8 cellular contexts compared by ENCODE assay signal in genomic region chr3:49689887-49690624, GRCh38. TPM values are rescaled to one million over a fixed set of nuclear protein-coding genes. Genes with fewer than 3 reads are reported as not detected.
DNase-seq lines count a peak whose midpoint lies in the region; ATAC-seq, FAIRE-seq and TF ChIP-seq lines count a peak whose summit lies in the region.
"Not testable (repeated sequence)": the region's sequence is repeated elsewhere in the genome, so short reads cannot be mapped to it uniquely, and the experiment has no call there.

No MANE protein-coding gene starts in this region.

- not testable (repeated sequence) for FAIRE-seq in GM12878 (lab: Jason Lieb, UNC)

- H3K4me1 ChIP-seq in DOHH2 (ENCODE audit: control insufficient read depth, low read length), result peaks cover 17% of the 10 kb centered on the region
- not testable (repeated sequence) for H3K4me1 ChIP-seq in HUES6 (ENCODE audit: control insufficient read depth, insufficient read depth, low read length); GM12878 (ENCODE audit: control insufficient read depth, insufficient read depth, low read length); fibroblast of lung (ENCODE audit: control insufficient read depth, extremely low read depth, insufficient read depth, low read length); prostate gland (replicated peaks); urinary bladder (ENCODE audit: insufficient read depth)
- H3K4me1 ChIP-seq in lower lobe of right lung, result peaks cover 31% of the 10 kb centered on the region

- peak; percentile 2; the same call in 2 of the 3 replicates for ATAC-seq in GM12878
- ATAC-seq in lower lobe of right lung, result not testable (repeated sequence)

- not testable (repeated sequence) for H3K27me3 ChIP-seq in DOHH2 (ENCODE audit: control insufficient read depth, low read length); HUES6 (ENCODE audit: control insufficient read depth, insufficient read depth, low read length); GM12878 (replicated peaks in 1 of 2; ENCODE audit: control insufficient read depth in 2 of 2, insufficient read depth in 2 of 2, low read length in 1 of 2); fibroblast of lung (ENCODE audit: control insufficient read depth, insufficient read depth, low read length); lower lobe of right lung (ENCODE audit: low read depth); prostate gland (replicated peaks; ENCODE audit: insufficient read depth)

- not testable (repeated sequence) for H3F3A ChIP-seq in DOHH2 (ENCODE audit: control insufficient read depth, insufficient read depth)

- TF ChIP-seq CTCF in DOHH2 (IDR thresholded peaks at IDR 0.05; ENCODE audit: low read depth, low read length, poor library complexity, severe bottlenecking); VCaP (conservative IDR thresholded peaks at IDR 0.05); GM12878 (IDR thresholded peaks at IDR 0.05 in 2 of 3, conservative IDR thresholded peaks at IDR 0.05 in 1 of 3; ENCODE audit: control insufficient read depth in 2 of 3, extremely low read depth in 1 of 3, insufficient read depth in 1 of 3, low read depth in 3 of 3, low read length in 3 of 3); fibroblast of lung (conservative IDR thresholded peaks at IDR 0.05 in 1 of 2, IDR thresholded peaks at IDR 0.05 in 1 of 2; ENCODE audit: low read depth in 1 of 2, low read length in 2 of 2); lower lobe of right lung (IDR thresholded peaks at IDR 0.05); prostate gland (IDR thresholded peaks at IDR 0.05): not testable (repeated sequence)

- not testable (repeated sequence) for H3K9me2 ChIP-seq in DOHH2 (replicated peaks; ENCODE audit: control insufficient read depth, low read length)

- DNase-seq in GM12878 (ENCODE audit: low read depth, low spot score); fibroblast of lung (ENCODE audit: low read depth in 2 of 2); lower lobe of right lung; prostate gland (ENCODE audit: low spot score): not testable (repeated sequence)

- SMC1A ChIA-PET in GM12878 (lab: Charles Lee; ENCODE audit: uncharacterized antibody, unreplicated experiment), result not testable (repeated sequence)

- peak overlapping the region; percentile 98; the same call in 1 of the 2 replicates for H2AFZ ChIP-seq in GM12878 (ENCODE audit: control insufficient read depth, low read depth, low read length)
- H2AFZ ChIP-seq in fibroblast of lung (ENCODE audit: low read length), result peak overlapping the region; percentile 82

- WGBS in GM12878 (ENCODE audit: insufficient coverage, insufficient replicate concordance, low lambda C conversion rate, missing lambda C conversion rate), result 7% methylated on average over 17 of the region's 19 CpGs
- 6% methylated on average over 19 of the region's 19 CpGs for WGBS in prostate gland
- 6% methylated on average over 19 of the region's 19 CpGs for WGBS in urinary bladder

- TF ChIP-seq EP300 in GM12878 (IDR thresholded peaks at IDR 0.05; ENCODE audit: borderline replicate concordance in 1 of 2, control insufficient read depth in 1 of 2, low read depth in 2 of 2, low read length in 2 of 2), result not testable (repeated sequence)

- H3K27ac ChIP-seq in DOHH2 (ENCODE audit: low read depth, low read length) (0 out of 2 replicates have a peak overlapping the region, but pooled peaks have one; percentile 34), VCaP (peak overlapping the region; percentile 78), GM12878 (ENCODE audit: control insufficient read depth, insufficient read depth) (peak overlapping the region; percentile 89), fibroblast of lung (ENCODE audit: insufficient read depth, low read length) (peak overlapping the region; percentile 67), lower lobe of right lung (peak overlapping the region; percentile 88), prostate gland (peak overlapping the region in 1 of 2 donors; percentile 76)
- H3K27ac ChIP-seq in HUES6 (ENCODE audit: low read depth, low read length); urinary bladder (ENCODE audit: low read depth): not testable (repeated sequence)

- not testable (repeated sequence) for TF ChIP-seq RAD21 in GM12878 (IDR thresholded peaks at IDR 0.05; ENCODE audit: insufficient read depth, low read depth, low read length)

- intact Hi-C loops in GM12878 (cut with micrococcal nuclease; ENCODE audit: unreplicated experiment); lower lobe of right lung (cut with DNase I); prostate gland (cut with DNase I): not testable (repeated sequence)

- POLR2A ChIA-PET in GM12878 (lab: Charles Lee), result interaction anchor here (0.5 to 1.1 kb wide), 2 partner anchors 58 to 125 kb away, joined by 3 to 5 read pairs; no protein-coding TSS in a partner anchor

- TSS peak; percentile 52 for BruUV-seq in GM12878 (replicated peaks; lab: Mats Ljungman, UMichigan)

- in situ Hi-C loops in GM12878 (cut with MboI), result not testable (repeated sequence)

- H3K4me3 ChIP-seq in DOHH2 (ENCODE audit: low read length) (peak overlapping the region; percentile 95), HUES6 (ENCODE audit: low read depth, low read length) (peak overlapping the region; percentile 86), GM12878 (peak overlapping the region; percentile 62), fibroblast of lung (replicated peaks in 1 of 4; ENCODE audit: control extremely low read depth in 1 of 4, insufficient read depth in 1 of 4, low read depth in 3 of 4, low read length in 4 of 4) (peak overlapping the region; percentile 77 to 94 (median 87)), lower lobe of right lung (peak overlapping the region; percentile 100), prostate gland (peak overlapping the region; percentile 87 to 95), urinary bladder (ENCODE audit: low read depth, low read length) (peak overlapping the region; percentile 78)

- H3K9me3 ChIP-seq in DOHH2 (ENCODE audit: control insufficient read depth, insufficient read depth, low read length); HUES6 (ENCODE audit: control insufficient read depth, insufficient read depth, low read depth, low read length); GM12878 (replicated peaks; ENCODE audit: control insufficient read depth, insufficient read depth, low read length); fibroblast of lung (ENCODE audit: control insufficient read depth, insufficient read depth, low read depth, low read length); lower lobe of right lung; prostate gland: not testable (repeated sequence)

- RAD21 ChIA-PET in GM12878 (lab: Charles Lee; ENCODE audit: unreplicated experiment), result not testable (repeated sequence)

- peaks cover 26% of the 10 kb centered on the region for H3K79me2 ChIP-seq in DOHH2 (ENCODE audit: control insufficient read depth, low read length)
- H3K79me2 ChIP-seq in GM12878 (ENCODE audit: control insufficient read depth, insufficient read depth, low read length), result peaks cover 14% of the 10 kb centered on the region
- peaks cover 13% of the 10 kb centered on the region for H3K79me2 ChIP-seq in fibroblast of lung (ENCODE audit: control insufficient read depth, insufficient read depth, low read length)

- peak overlapping the region; percentile 88 for H3K4me2 ChIP-seq in DOHH2 (ENCODE audit: low read length)
- peak overlapping the region; percentile 77 for H3K4me2 ChIP-seq in GM12878 (ENCODE audit: control insufficient read depth, insufficient read depth)
- peak overlapping the region; percentile 77 for H3K4me2 ChIP-seq in fibroblast of lung (ENCODE audit: extremely low read depth, insufficient read depth, low read length)

- peak overlapping the region; percentile 79 for H3K9ac ChIP-seq in HUES6 (ENCODE audit: low read length)
- peak overlapping the region; percentile 91 for H3K9ac ChIP-seq in GM12878 (ENCODE audit: control insufficient read depth, insufficient read depth, low read length)
- H3K9ac ChIP-seq in fibroblast of lung (ENCODE audit: insufficient read depth, low read length), result peak overlapping the region; percentile 80

- H4K20me1 ChIP-seq in DOHH2 (ENCODE audit: control insufficient read depth, insufficient read depth, low read depth, low read length); GM12878 (ENCODE audit: control insufficient read depth, insufficient read depth); fibroblast of lung (ENCODE audit: control insufficient read depth, extremely low read depth, insufficient read depth, low read length): not testable (repeated sequence)

- not testable (repeated sequence) for H3K36me3 ChIP-seq in DOHH2 (ENCODE audit: control insufficient read depth, low read length); HUES6 (ENCODE audit: control insufficient read depth, insufficient read depth, low read length); GM12878 (ENCODE audit: control insufficient read depth in 2 of 2, insufficient read depth in 2 of 2, low read length in 1 of 2); fibroblast of lung (ENCODE audit: control insufficient read depth, insufficient read depth, low read length); lower lobe of right lung; prostate gland; urinary bladder (ENCODE audit: insufficient read depth)

- CTCF ChIA-PET in GM12878 (lab: Yijun Ruan, JAX), result interaction anchor here (1.3 kb wide), 1 partner anchor 150 kb away, joined by 3 read pairs; no protein-coding TSS in a partner anchor

- TF ChIP-seq POLR2A in GM12878 (IDR thresholded peaks at IDR 0.05; ENCODE audit: low read depth, low read length); prostate gland (IDR thresholded peaks at IDR 0.05): not testable (repeated sequence)

RNA-seq across cellular contexts. Expression of gene RNF123, which starts 0.7 kb away (rescaled TPM):
- 38.2 and 40.9 TPM in 2 replicates for total RNA-seq in GM12878 (2013; cell fraction: nucleolus; rRNA removed)
- total RNA-seq in GM12878 (2014; rRNA removed) (14.7 and 20.4 TPM in 2 replicates), GM12878 (2014; rRNA removed; fragmentation: Illumina TruSeq; extraction: Trizol) (6.4 and 8.1 TPM in 2 replicates), GM12878 (2021) (28.7 and 31.5 TPM in 2 replicates), fibroblast of lung (19.5 and 27.1 TPM in 2 replicates), lower lobe of right lung (42.9 TPM), prostate gland (10 to 100 TPM; 24.9 to 58.3 TPM), urinary bladder (15.9 TPM)
- 26.5 TPM for polyA plus RNA-seq in GM12878 (2011; ENCODE audit: low read depth)
- polyA plus RNA-seq in GM12878 (2011; rRNA removed) (8.1 and 20.0 TPM in 2 replicates), GM12878 (2014; fragmentation: Illumina TruSeq; extraction: Trizol) (6.4 and 12.1 TPM in 2 replicates), GM12878 (2014; fragmentation: Nextera tagmentation; extraction: Ambion mirVana) (1 to 10 TPM; 4.2 to 4.5 TPM), GM12878 (2014; rRNA removed) (21.4 and 23.0 TPM in 2 replicates), GM12878 (2016; fragmentation: Nextera tagmentation; extraction: Ambion mirVana) (10 to 100 TPM; 16.6 to 18.5 TPM), fibroblast of lung (16.5 and 21.8 TPM in 2 replicates), urinary bladder (29.3 TPM)
- polyA plus RNA-seq in GM12878 (2011; cell fraction: cytosol; rRNA removed), result 22.3 and 30.2 TPM in 2 replicates
- 105 and 114 TPM in 2 replicates for polyA plus RNA-seq in GM12878 (2011; cell fraction: nucleus; rRNA removed)
- polyA plus RNA-seq in GM12878 (2012), result 5.7 and 8.9 TPM in 2 replicates
- polyA minus RNA-seq in GM12878 (2011; rRNA and poly(A)+ RNA removed), result 20.3 and 29.3 TPM in 2 replicates
- 13.1 and 13.6 TPM in 2 replicates for polyA minus RNA-seq in GM12878 (2011; cell fraction: cytosol; rRNA and poly(A)+ RNA removed)
- polyA minus RNA-seq in GM12878 (2011; cell fraction: nucleus; rRNA and poly(A)+ RNA removed), result 31.8 and 67.1 TPM in 2 replicates
- polyA plus RNA-seq in fibroblast of lung (2012), result 22.2 and 24.0 TPM in 2 replicates
- 70.8 and 71.8 TPM in 2 replicates for polyA minus RNA-seq in fibroblast of lung (ENCODE audit: low replicate concordance)

RNA-seq across cellular contexts. Expression of gene MST1, which starts 0.8 kb away (rescaled TPM):
- 31.5 and 41.7 TPM in 2 replicates for total RNA-seq in GM12878 (2013; cell fraction: nucleolus; rRNA removed)
- total RNA-seq in GM12878 (2014; rRNA removed) (10.1 and 10.6 TPM in 2 replicates), GM12878 (2014; rRNA removed; fragmentation: Illumina TruSeq; extraction: Trizol) (2.3 and 3.0 TPM in 2 replicates), GM12878 (2021) (14.1 TPM in 2 replicates), fibroblast of lung (5.1 and 6.6 TPM in 2 replicates), lower lobe of right lung (17.5 TPM), prostate gland (10 to 100 TPM; 10.2 to 32.2 TPM), urinary bladder (5.5 TPM)
- 23.1 TPM for polyA plus RNA-seq in GM12878 (2011; ENCODE audit: low read depth)
- polyA plus RNA-seq in GM12878 (2011; rRNA removed) (13.4 and 24.2 TPM in 2 replicates), GM12878 (2014; fragmentation: Illumina TruSeq; extraction: Trizol) (1.6 and 3.4 TPM in 2 replicates), GM12878 (2014; fragmentation: Nextera tagmentation; extraction: Ambion mirVana) (1 to 10 TPM; 1.2 to 4.4 TPM), GM12878 (2014; rRNA removed) (20.8 and 25.5 TPM in 2 replicates), GM12878 (2016; fragmentation: Nextera tagmentation; extraction: Ambion mirVana) (1 to 10 TPM; 2.6 to 3.9 TPM), fibroblast of lung (3.5 and 4.0 TPM in 2 replicates), urinary bladder (11.2 TPM)
- 16.4 and 28.7 TPM in 2 replicates for polyA plus RNA-seq in GM12878 (2011; cell fraction: cytosol; rRNA removed)
- polyA plus RNA-seq in GM12878 (2011; cell fraction: nucleus; rRNA removed), result 519 and 594 TPM in 2 replicates
- polyA plus RNA-seq in GM12878 (2012), result 38.8 and 51.3 TPM in 2 replicates
- 4.2 and 11.5 TPM in 2 replicates for polyA minus RNA-seq in GM12878 (2011; rRNA and poly(A)+ RNA removed)
- 5.6 and 5.8 TPM in 2 replicates for polyA minus RNA-seq in GM12878 (2011; cell fraction: cytosol; rRNA and poly(A)+ RNA removed)
- polyA minus RNA-seq in GM12878 (2011; cell fraction: nucleus; rRNA and poly(A)+ RNA removed), result 44.7 and 55.5 TPM in 2 replicates
- 2.7 and 4.4 TPM in 2 replicates for polyA plus RNA-seq in fibroblast of lung (2012)
- polyA minus RNA-seq in fibroblast of lung (ENCODE audit: low replicate concordance), result 0.71 and 3.9 TPM in 2 replicates

RNA-seq across cellular contexts. Expression of gene APEH, which starts 15.9 kb away (rescaled TPM):
- total RNA-seq in GM12878 (2013; cell fraction: nucleolus; rRNA removed), result 71.1 and 89.5 TPM in 2 replicates
- 199 and 214 TPM in 2 replicates for total RNA-seq in GM12878 (2014; rRNA removed)
- 110 and 116 TPM in 2 replicates for total RNA-seq in GM12878 (2014; rRNA removed; fragmentation: Illumina TruSeq; extraction: Trizol)
- 178 and 186 TPM in 2 replicates for total RNA-seq in GM12878 (2021)
- 43.5 TPM for polyA plus RNA-seq in GM12878 (2011; ENCODE audit: low read depth)
- 66.9 and 101 TPM in 2 replicates for polyA plus RNA-seq in GM12878 (2011; rRNA removed)
- 152 and 183 TPM in 2 replicates for polyA plus RNA-seq in GM12878 (2011; cell fraction: cytosol; rRNA removed)
- 301 and 327 TPM in 2 replicates for polyA plus RNA-seq in GM12878 (2011; cell fraction: nucleus; rRNA removed)
- polyA plus RNA-seq in GM12878 (2012), result 71.4 and 74.9 TPM in 2 replicates
- polyA plus RNA-seq in GM12878 (2014; fragmentation: Illumina TruSeq; extraction: Trizol), result 125 and 130 TPM in 2 replicates
- polyA plus RNA-seq in GM12878 (2014; fragmentation: Nextera tagmentation; extraction: Ambion mirVana), result 100 to 1,000 TPM in 1 of 2 experiments, 10 to 100 TPM in 1; 74.4 to 102 TPM
- 132 and 162 TPM in 2 replicates for polyA plus RNA-seq in GM12878 (2014; rRNA removed)
- 100 to 1,000 TPM; 207 to 209 TPM for polyA plus RNA-seq in GM12878 (2016; fragmentation: Nextera tagmentation; extraction: Ambion mirVana)
- polyA minus RNA-seq in GM12878 (2011; rRNA and poly(A)+ RNA removed), result 167 and 275 TPM in 2 replicates
- 76.0 and 90.2 TPM in 2 replicates for polyA minus RNA-seq in GM12878 (2011; cell fraction: cytosol; rRNA and poly(A)+ RNA removed)
- polyA minus RNA-seq in GM12878 (2011; cell fraction: nucleus; rRNA and poly(A)+ RNA removed), result 116 and 212 TPM in 2 replicates
- total RNA-seq in fibroblast of lung, result 110 and 137 TPM in 2 replicates
- polyA plus RNA-seq in fibroblast of lung, result 52.6 and 75.7 TPM in 2 replicates
- polyA plus RNA-seq in fibroblast of lung (2012), result 83.9 and 131 TPM in 2 replicates
- polyA minus RNA-seq in fibroblast of lung (ENCODE audit: low replicate concordance), result 184 and 328 TPM in 2 replicates
- 83.4 TPM for total RNA-seq in lower lobe of right lung
- 100 to 1,000 TPM in 1 of 2 donors, 10 to 100 TPM in 1; 84.4 to 116 TPM for total RNA-seq in prostate gland
- 51.4 TPM for total RNA-seq in urinary bladder
- polyA plus RNA-seq in urinary bladder, result 73.4 TPM

RNA-seq across cellular contexts. Expression of gene AMIGO3, which starts 29.4 kb away (rescaled TPM):
- 3.7 and 3.9 TPM in 2 replicates for total RNA-seq in GM12878 (2013; cell fraction: nucleolus; rRNA removed)
- 1.2 and 1.3 TPM in 2 replicates for total RNA-seq in GM12878 (2014; rRNA removed)
- total RNA-seq in GM12878 (2014; rRNA removed; fragmentation: Illumina TruSeq; extraction: Trizol), result not detected in 2 replicates
- 0.18 TPM in 1 of 2 replicates, not detected in the other for total RNA-seq in GM12878 (2021)
- 0.13 TPM for polyA plus RNA-seq in GM12878 (2011; ENCODE audit: low read depth)
- 0.19 TPM in 1 of 2 replicates, not detected in the other for polyA plus RNA-seq in GM12878 (2011; rRNA removed)
- polyA plus RNA-seq in GM12878 (2011; cell fraction: cytosol; rRNA removed), result 1.8 TPM in 1 of 2 replicates, not detected in the other
- polyA plus RNA-seq in GM12878 (2011; cell fraction: nucleus; rRNA removed), result 3.0 and 4.6 TPM in 2 replicates
- polyA plus RNA-seq in GM12878 (2012), result 1.4 and 1.8 TPM in 2 replicates
- polyA plus RNA-seq in GM12878 (2014; fragmentation: Illumina TruSeq; extraction: Trizol), result 0.07 TPM in 1 of 2 replicates, not detected in the other
- polyA plus RNA-seq in GM12878 (2014; fragmentation: Nextera tagmentation; extraction: Ambion mirVana), result not detected
- polyA plus RNA-seq in GM12878 (2014; rRNA removed), result 0.58 and 1.2 TPM in 2 replicates
- polyA plus RNA-seq in GM12878 (2016; fragmentation: Nextera tagmentation; extraction: Ambion mirVana), result 1 to 10 TPM in 1 of 2 experiments, under 1 TPM in 1; 0.44 to 1.1 TPM
- 1.2 TPM in 1 of 2 replicates, not detected in the other for polyA minus RNA-seq in GM12878 (2011; rRNA and poly(A)+ RNA removed)
- polyA minus RNA-seq in GM12878 (2011; cell fraction: cytosol; rRNA and poly(A)+ RNA removed), result 0.52 and 0.53 TPM in 2 replicates
- polyA minus RNA-seq in GM12878 (2011; cell fraction: nucleus; rRNA and poly(A)+ RNA removed), result 4.6 and 10.5 TPM in 2 replicates
- under 0.01 and 0.33 TPM in 2 replicates for total RNA-seq in fibroblast of lung
- polyA plus RNA-seq in fibroblast of lung, result 0.17 TPM in 1 of 2 replicates, not detected in the other
- polyA plus RNA-seq in fibroblast of lung (2012), result 0.43 and 0.73 TPM in 2 replicates
- not detected in 2 replicates for polyA minus RNA-seq in fibroblast of lung (ENCODE audit: low replicate concordance)
- total RNA-seq in lower lobe of right lung, result not detected
- total RNA-seq in prostate gland, result 10 to 100 TPM in 1 of 2 donors, 1 to 10 TPM in 1; 1.4 to 12.4 TPM
- total RNA-seq in urinary bladder, result not detected
- polyA plus RNA-seq in urinary bladder, result 1.1 TPM

RNA-seq across cellular contexts. Expression of gene GMPPB, which starts 33.7 kb away (rescaled TPM):
- 27.3 and 30.3 TPM in 2 replicates for total RNA-seq in GM12878 (2013; cell fraction: nucleolus; rRNA removed)
- total RNA-seq in GM12878 (2014; rRNA removed) (39.1 and 44.3 TPM in 2 replicates), GM12878 (2014; rRNA removed; fragmentation: Illumina TruSeq; extraction: Trizol) (11.3 and 11.7 TPM in 2 replicates), GM12878 (2021) (45.6 and 46.1 TPM in 2 replicates), fibroblast of lung (13.6 and 14.4 TPM in 2 replicates), lower lobe of right lung (27.3 TPM), prostate gland (10 to 100 TPM; 28.8 to 60.1 TPM), urinary bladder (11.3 TPM)
- polyA plus RNA-seq in GM12878 (2011; ENCODE audit: low read depth), result 11.1 TPM
- polyA plus RNA-seq in GM12878 (2011; rRNA removed) (5.7 and 13.4 TPM in 2 replicates), GM12878 (2014; fragmentation: Illumina TruSeq; extraction: Trizol) (4.7 and 13.3 TPM in 2 replicates), GM12878 (2014; fragmentation: Nextera tagmentation; extraction: Ambion mirVana) (1 to 10 TPM; 2.3 to 8.7 TPM), GM12878 (2014; rRNA removed) (33.2 and 40.3 TPM in 2 replicates), GM12878 (2016; fragmentation: Nextera tagmentation; extraction: Ambion mirVana) (10 to 100 TPM; 73.2 to 99.5 TPM), fibroblast of lung (13.7 and 18.3 TPM in 2 replicates), urinary bladder (17.9 TPM)
- 13.9 and 18.8 TPM in 2 replicates for polyA plus RNA-seq in GM12878 (2011; cell fraction: cytosol; rRNA removed)
- polyA plus RNA-seq in GM12878 (2011; cell fraction: nucleus; rRNA removed), result 26.9 and 29.1 TPM in 2 replicates
- 24.8 and 27.5 TPM in 2 replicates for polyA plus RNA-seq in GM12878 (2012)
- 19.7 and 20.2 TPM in 2 replicates for polyA minus RNA-seq in GM12878 (2011; rRNA and poly(A)+ RNA removed)
- 7.1 and 8.2 TPM in 2 replicates for polyA minus RNA-seq in GM12878 (2011; cell fraction: cytosol; rRNA and poly(A)+ RNA removed)
- 24.4 and 39.9 TPM in 2 replicates for polyA minus RNA-seq in GM12878 (2011; cell fraction: nucleus; rRNA and poly(A)+ RNA removed)
- 20.5 and 36.0 TPM in 2 replicates for polyA plus RNA-seq in fibroblast of lung (2012)
- polyA minus RNA-seq in fibroblast of lung (ENCODE audit: low replicate concordance), result 38.8 and 48.3 TPM in 2 replicates
